Comparison of ENCODE assay signal across 13 cellular contexts in genomic region chr12:6626654-6627283, GRCh38. TPM values are rescaled to one million over a fixed set of nuclear protein-coding genes. Genes with fewer than 3 reads are reported as not detected.
DNase-seq lines count a peak whose midpoint lies in the region; ATAC-seq and TF ChIP-seq lines count a peak whose summit lies in the region.
"Had no signal": no experiment of that assay in that cellular context is flagged by ENCODE, and none has a peak within 500 bp of the region (broad histone marks: within the 10 kb centered on the region; RNA-seq: fewer than 3 reads in every experiment).

No MANE protein-coding gene starts in this region.

- H3K4me3 Mint-ChIP-seq in T-helper 17 cell (peak overlapping the region; percentile 62), neural progenitor cell (no peak overlapping the region)

- H3K79me2 ChIP-seq in neural progenitor cell (ENCODE audit: low read depth), result no peaks in the 10 kb centered on the region

- no peaks in the 10 kb centered on the region for H3K27me3 ChIP-seq in BLaER1 treated with 17β-estradiol and CSF1 and Interleukin-3, amounts not matched to agents 10 nM and 100 nM
- no peaks in the 10 kb centered on the region for H3K27me3 ChIP-seq in neural progenitor cell

- H3K4me1 Mint-ChIP-seq in T-helper 17 cell (peaks cover 20% of the 10 kb centered on the region), neural progenitor cell (peaks cover 18% of the 10 kb centered on the region)

- H3K9me3 Mint-ChIP-seq in neural progenitor cell, result no peaks in the 10 kb centered on the region

- H2AFZ ChIP-seq in neural progenitor cell (replicated peaks), result no peak overlapping the region

- DNase-seq in GM12864 (ENCODE audit: low read depth), result no peak
- DNase-seq in T-helper 17 cell, result no peak
- DNase-seq in kidney glomerular epithelial cell (lab: John Stamatoyannopoulos, UW), result peak; percentile 6
- DNase-seq in left ventricle myocardium superior, result no peak
- DNase-seq in neural progenitor cell (ENCODE audit: low spot score), result no peak
- DNase-seq in NCI-H2029 treated with DMSO at 0.1 percent for 48 hours (lab: John Stamatoyannopoulos, UW), result no peak
- DNase-seq: mesenchymal stem cell; NCI-H510A treated with DMSO at 0.1 percent for 48 hours; stimulated activated CD4-positive, alpha-beta T cell treated with anti-CD3 and anti-CD28 coated beads, Interleukin-4, amount 100 ng/mL, for 1 hour had no signal

- ATAC-seq in T-helper 17 cell, result peak; percentile 26
- no peak for ATAC-seq in left ventricle myocardium superior
- ATAC-seq in HG02884 (IDR thresholded peaks at IDR 0.05; ENCODE audit: unreplicated experiment), result no peak
- ATAC-seq: esophagus mucosa had no signal

- H3K9me3 ChIP-seq in BLaER1 treated with 17β-estradiol and CSF1 and Interleukin-3, amounts not matched to agents 10 nM and 100 nM (replicated peaks in 1 of 11), result no peaks in the 10 kb centered on the region
- H3K9me3 ChIP-seq in T-helper 17 cell (ENCODE audit: control insufficient read depth, low read length, poor library complexity, severe bottlenecking), result no peaks in the 10 kb centered on the region
- no peaks in the 10 kb centered on the region for H3K9me3 ChIP-seq in neural progenitor cell (ENCODE audit: low read depth)
- H3K9me3 ChIP-seq: prostate gland had no signal

- TF ChIP-seq CTCF in GM12864 (IDR thresholded peaks at IDR 0.05; ENCODE audit: low read depth, low read length, missing control alignments) (no peak), neural progenitor cell (IDR thresholded peaks at IDR 0.05) (no peak)

- H3K27me3 Mint-ChIP-seq in T-helper 17 cell (no peaks in the 10 kb centered on the region), neural progenitor cell (ENCODE audit: insufficient read depth, low read depth) (peaks cover 14% of the 10 kb centered on the region)

- peaks cover 12% of the 10 kb centered on the region for H3F3A ChIP-seq in neural progenitor cell (ENCODE audit: low read depth)

- H3K36me3 ChIP-seq in BLaER1 treated with 17β-estradiol and CSF1 and Interleukin-3, amounts not matched to agents 10 nM and 100 nM, result peaks cover 0 to 31% (median 0%) of the 10 kb centered on the region in 11 experiments; a peak in 6 of 22 replicates
- no peaks in the 10 kb centered on the region for H3K36me3 ChIP-seq in neural progenitor cell
- H3K36me3 ChIP-seq: prostate gland had no signal

- H3K36me3 Mint-ChIP-seq in T-helper 17 cell (ENCODE audit: low read depth) (no peaks in the 10 kb centered on the region), neural progenitor cell (no peaks in the 10 kb centered on the region)

- H3K4me3 ChIP-seq in BLaER1 treated with 17β-estradiol and CSF1 and Interleukin-3, amounts not matched to agents 10 nM and 100 nM, result peak overlapping the region; percentile 37 to 56 (median 47); a peak in 18 of 20 replicates
- H3K4me3 ChIP-seq in GM12864 (ENCODE audit: low read depth, low read length) (peak overlapping the region; percentile 32; the same call in 1 of the 2 replicates), neural progenitor cell (no peak overlapping the region)
- H3K4me3 ChIP-seq: prostate gland had no signal

- peak overlapping the region; percentile 29 to 72 (median 55); a peak in 17 of 22 replicates for H3K9ac ChIP-seq in BLaER1 treated with 17β-estradiol and CSF1 and Interleukin-3, amounts not matched to agents 10 nM and 100 nM
- H3K9ac ChIP-seq in neural progenitor cell, result no peak overlapping the region

- peak overlapping the region; percentile 95 for H3K27ac Mint-ChIP-seq in T-helper 17 cell
- no peak overlapping the region for H3K27ac Mint-ChIP-seq in neural progenitor cell

- H3K4me2 ChIP-seq in BLaER1 treated with 17β-estradiol and CSF1 and Interleukin-3, amounts not matched to agents 10 nM and 100 nM, result peak overlapping the region; percentile 88 to 99 (median 96)
- no peak overlapping the region for H3K4me2 ChIP-seq in neural progenitor cell

- peak overlapping the region; percentile 34 to 79 (median 66); a peak in 20 of 22 replicates for H3K27ac ChIP-seq in BLaER1 treated with 17β-estradiol and CSF1 and Interleukin-3, amounts not matched to agents 10 nM and 100 nM
- no peak overlapping the region for H3K27ac ChIP-seq in neural progenitor cell
- H3K27ac ChIP-seq: prostate gland had no signal

- peaks cover 0 to 14% (median 0%) of the 10 kb centered on the region in 11 experiments; a peak in 2 of 22 replicates for H4K20me1 ChIP-seq in BLaER1 treated with 17β-estradiol and CSF1 and Interleukin-3, amounts not matched to agents 10 nM and 100 nM
- no peaks in the 10 kb centered on the region for H4K20me1 ChIP-seq in neural progenitor cell (ENCODE audit: low read depth)

- intact Hi-C loops in left ventricle myocardium superior (cut with micrococcal nuclease), result no loop called here

- peaks cover 86 to 100% (median 91%) of the 10 kb centered on the region in 10 experiments for H3K4me1 ChIP-seq in BLaER1 treated with 17β-estradiol and CSF1 and Interleukin-3, amounts not matched to agents 10 nM and 100 nM
- peaks cover 9% of the 10 kb centered on the region for H3K4me1 ChIP-seq in neural progenitor cell
- H3K4me1 ChIP-seq: prostate gland had no signal

RNA-seq across cellular contexts. Expression of gene LPAR5, which starts 9.0 kb away (rescaled TPM):
- 1 to 10 TPM; 2.9 to 8.1 TPM for total RNA-seq in T-helper 17 cell
- total RNA-seq in left ventricle myocardium superior, result 8.6 TPM
- total RNA-seq in neural progenitor cell (ENCODE audit: low replicate concordance), result 0.04 and 0.22 TPM in 2 replicates

RNA-seq across cellular contexts. Expression of gene CHD4, which starts 19.6 kb away (rescaled TPM):
- 100 to 1,000 TPM; 461 to 574 TPM for total RNA-seq in T-helper 17 cell
- 159 TPM for total RNA-seq in left ventricle myocardium superior
- 381 and 412 TPM in 2 replicates for total RNA-seq in neural progenitor cell (ENCODE audit: low replicate concordance)

RNA-seq across cellular contexts. Expression of gene ACRBP, which starts 20.5 kb away (rescaled TPM):
- total RNA-seq in T-helper 17 cell (10 to 100 TPM in 1 of 2 donors, 1 to 10 TPM in 1; 3.4 to 90.0 TPM), left ventricle myocardium superior (2.2 TPM), neural progenitor cell (ENCODE audit: low replicate concordance) (2.7 and 3.8 TPM in 2 replicates)

RNA-seq across cellular contexts. Expression of gene ING4, which starts 36.1 kb away (rescaled TPM):
- total RNA-seq in T-helper 17 cell (10 to 100 TPM; 28.1 to 29.3 TPM), left ventricle myocardium superior (30.1 TPM), neural progenitor cell (ENCODE audit: low replicate concordance) (101 and 135 TPM in 2 replicates)

RNA-seq across cellular contexts. Expression of gene NOP2, which starts 58.7 kb away (rescaled TPM):
- 100 to 1,000 TPM in 1 of 2 donors, 10 to 100 TPM in 1; 90.0 to 122 TPM for total RNA-seq in T-helper 17 cell
- 16.1 TPM for total RNA-seq in left ventricle myocardium superior
- 43.8 and 47.8 TPM in 2 replicates for total RNA-seq in neural progenitor cell (ENCODE audit: low replicate concordance)
